ENCODE assay signal across 9 cellular contexts in genomic region chr13:114235697-114236096, GRCh38. TPM values are rescaled to one million over a fixed set of nuclear protein-coding genes. Genes with fewer than 3 reads are reported as not detected.
A peak's percentile ranks its signal among the peaks of the same experiment; 100 is the strongest.
DNase-seq lines count a peak whose midpoint lies in the region; ATAC-seq, FAIRE-seq and TF ChIP-seq lines count a peak whose summit lies in the region.
"Had no signal": no experiment of that assay in that cellular context is flagged by ENCODE, and none has a peak within 500 bp of the region (broad histone marks: within the 10 kb centered on the region; RNA-seq: fewer than 3 reads in every experiment).

No MANE protein-coding gene starts in this region.

- peak overlapping the region; percentile 90 for H3K4me3 ChIP-seq in ACC112 (ENCODE audit: low read depth, low read length)
- H3K4me3 ChIP-seq in mammary epithelial cell (replicated peaks in 1 of 3; ENCODE audit: insufficient read depth in 1 of 3, low read depth in 2 of 3, low read length in 3 of 3) = peak overlapping the region; percentile 87 to 93 (median 92)
- peak overlapping the region; percentile 44 for H3K4me3 ChIP-seq in mucosa of stomach (ENCODE audit: low read length)

- dilution Hi-C loops in mammary epithelial cell (cut with HindIII; ENCODE audit: low sequenced_read_pairs) = no loop called here

- H3K27me3 ChIP-seq in ACC112 (ENCODE audit: insufficient read depth, low read length) (no peaks in the 10 kb centered on the region), mammary epithelial cell (ENCODE audit: insufficient read depth, low read length) (no peaks in the 10 kb centered on the region), mucosa of stomach (ENCODE audit: control insufficient read depth, insufficient read depth, low read length) (peaks cover 9% of the 10 kb centered on the region)

- in situ Hi-C loops in mammary epithelial cell (cut with MboI; ENCODE audit: low sequenced_read_pairs in 2 of 2) = no loop called here

- no peak for FAIRE-seq in urothelium cell line (lab: Jason Lieb, UNC)

- peak overlapping the region; percentile 46 to 95 (median 61) for H3K27ac Mint-ChIP-seq in IgD-negative memory B cell

- peaks cover 13% of the 10 kb centered on the region for H3K36me3 ChIP-seq in ACC112 (ENCODE audit: insufficient read depth, low read length)
- H3K36me3 ChIP-seq in mammary epithelial cell (ENCODE audit: insufficient read depth, low read length) = peaks cover 22% of the 10 kb centered on the region
- H3K36me3 ChIP-seq in mucosa of stomach (ENCODE audit: control insufficient read depth, insufficient read depth, low read length) = no peaks in the 10 kb centered on the region

- no peaks in the 10 kb centered on the region for H3K9me3 Mint-ChIP-seq in IgD-negative memory B cell

- ATAC-seq in HG03565 (IDR thresholded peaks at IDR 0.05; ENCODE audit: unreplicated experiment) = no peak

- H3K4me3 Mint-ChIP-seq in IgD-negative memory B cell = peak overlapping the region; percentile 84 to 96 (median 92)

- H3K27ac ChIP-seq in ACC112 (ENCODE audit: low read depth, low read length) (0 out of 2 replicates have a peak overlapping the region, but pooled peaks have one; percentile 30), mammary epithelial cell (ENCODE audit: insufficient read depth, low read depth, low read length) (peak overlapping the region; percentile 59)

- H3K4me2 ChIP-seq in mammary epithelial cell (ENCODE audit: insufficient read depth, low read depth, low read length) = peak overlapping the region; percentile 95

- H3K9ac ChIP-seq in mammary epithelial cell (ENCODE audit: insufficient read depth, low read length) = peak overlapping the region; percentile 72
- peak overlapping the region; percentile 78 for H3K9ac ChIP-seq in mucosa of stomach (ENCODE audit: low read length)

- H3K4me1 ChIP-seq in ACC112 (ENCODE audit: control insufficient read depth, insufficient read depth, low read length, unreplicated experiment) = peaks cover 3% of the 10 kb centered on the region
- no peaks in the 10 kb centered on the region for H3K4me1 ChIP-seq in mammary epithelial cell (ENCODE audit: insufficient read depth, low read length)
- no peaks in the 10 kb centered on the region for H3K4me1 ChIP-seq in mucosa of stomach (ENCODE audit: control insufficient read depth, insufficient read depth, low read length)

- peak overlapping the region; percentile 20 for H2AFZ ChIP-seq in ACC112 (ENCODE audit: low read length, unreplicated experiment)
- H2AFZ ChIP-seq in mammary epithelial cell (ENCODE audit: low read depth, low read length) = peak overlapping the region; percentile 94

- DNase-seq in mammary epithelial cell = no peak
- DNase-seq in NCI-H1092 treated with DMSO at 0.1 percent for 48 hours (lab: John Stamatoyannopoulos, UW) = no peak
- DNase-seq in urothelium cell line (ENCODE audit: low spot score) = no peak
- DNase-seq in superior temporal gyrus (ENCODE audit: extremely low spot score) = no peak
- DNase-seq: T-helper 9 cell had no signal

- CTCF ChIA-PET in mammary epithelial cell (lab: Charles Lee; ENCODE audit: low non-redundant PET) = no interaction called here

- 2% methylated on average over 10 of the region's 10 CpGs for WGBS in mammary epithelial cell (ENCODE audit: low coverage, missing lambda C conversion rate)

- H3K36me3 Mint-ChIP-seq in IgD-negative memory B cell = peaks cover 3% of the 10 kb centered on the region

- intact Hi-C loops in mammary epithelial cell (cut with micrococcal nuclease) = no loop called here

- peaks cover 16 to 28% (median 20%) of the 10 kb centered on the region in 3 donors for H3K4me1 Mint-ChIP-seq in IgD-negative memory B cell

- H4K20me1 ChIP-seq in mammary epithelial cell (ENCODE audit: insufficient read depth, low read length) = no peaks in the 10 kb centered on the region

- H3K9me3 ChIP-seq in mammary epithelial cell (replicated peaks; ENCODE audit: insufficient read depth, low read length) (no peaks in the 10 kb centered on the region), mucosa of stomach (ENCODE audit: control insufficient read depth, low read length) (no peaks in the 10 kb centered on the region)

- peaks cover 31% of the 10 kb centered on the region for H3K79me2 ChIP-seq in ACC112 (ENCODE audit: control insufficient read depth, insufficient read depth, low read length, unreplicated experiment)
- peaks cover 29% of the 10 kb centered on the region for H3K79me2 ChIP-seq in mammary epithelial cell (ENCODE audit: insufficient read depth, low read length)

- BruUV-seq in mammary epithelial cell (replicated peaks; lab: Mats Ljungman, UMichigan) = no TSS peak

- no peaks in the 10 kb centered on the region for H3K27me3 Mint-ChIP-seq in IgD-negative memory B cell

- TF ChIP-seq CTCF in mammary epithelial cell (conservative IDR thresholded peaks at IDR 0.05 in 1 of 2, IDR thresholded peaks at IDR 0.05 in 1 of 2; ENCODE audit: extremely low read depth in 1 of 2, insufficient read depth in 1 of 2, low read depth in 1 of 2, low read length in 2 of 2) = no peak

RNA-seq across cellular contexts. Expression of gene CDC16, which starts 1.0 kb away (rescaled TPM):
- polyA plus RNA-seq in IgD-negative memory B cell = 22.6 TPM
- 10 to 100 TPM; 50.2 to 54.9 TPM for total RNA-seq in mammary epithelial cell
- polyA plus RNA-seq in mammary epithelial cell = 37.3 TPM
- polyA minus RNA-seq in mammary epithelial cell = 54.0 TPM

RNA-seq across cellular contexts. Expression of gene UPF3A, which starts 45.7 kb away (rescaled TPM):
- polyA plus RNA-seq in IgD-negative memory B cell (35.5 TPM), mammary epithelial cell (20.2 TPM)
- 10 to 100 TPM; 17.8 to 36.3 TPM for total RNA-seq in mammary epithelial cell
- polyA minus RNA-seq in mammary epithelial cell = 12.1 TPM

RNA-seq across cellular contexts. Expression of gene CFAP97D2, which starts 56.6 kb away (rescaled TPM):
- polyA plus RNA-seq in IgD-negative memory B cell = not detected
- not detected for total RNA-seq in mammary epithelial cell
- polyA plus RNA-seq in mammary epithelial cell = not detected
- not detected for polyA minus RNA-seq in mammary epithelial cell
